In genomic region chr12:7638764-7639570, GRCh38 we compare ENCODE assay signal across 1 cellular context.
TF ChIP-seq lines count a peak whose summit lies in the region.

No MANE protein-coding gene starts in this region.

TF ChIP-seq in HepG2, 621 proteins besides CTCF, POLR2A, EP300 and RAD21 (continued from another document):
- TF ChIP-seq BCL3 (CRISPR knock-in tag; IDR thresholded peaks at IDR 0.05): no peak
- TF ChIP-seq HMGXB4 (CRISPR knock-in tag; IDR thresholded peaks at IDR 0.05; ENCODE audit: borderline replicate concordance in 1 of 2, low read depth in 1 of 2): peak in 1 of 2 experiments; percentile 27; a peak in 1 of 4 replicates
- TF ChIP-seq, protein P1, sequence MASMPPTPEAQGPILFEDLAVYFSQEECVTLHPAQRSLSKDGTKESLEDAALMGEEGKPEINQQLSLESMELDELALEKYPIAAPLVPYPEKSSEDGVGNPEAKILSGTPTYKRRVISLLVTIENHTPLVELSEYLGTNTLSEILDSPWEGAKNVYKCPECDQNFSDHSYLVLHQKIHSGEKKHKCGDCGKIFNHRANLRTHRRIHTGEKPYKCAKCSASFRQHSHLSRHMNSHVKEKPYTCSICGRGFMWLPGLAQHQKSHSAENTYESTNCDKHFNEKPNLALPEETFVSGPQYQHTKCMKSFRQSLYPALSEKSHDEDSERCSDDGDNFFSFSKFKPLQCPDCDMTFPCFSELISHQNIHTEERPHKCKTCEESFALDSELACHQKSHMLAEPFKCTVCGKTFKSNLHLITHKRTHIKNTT (CRISPR knock-in tag; IDR thresholded peaks at IDR 0.05): no peak
- 0 out of 4 replicates have a peak, but pooled peaks of 1 of the 2 experiments have one; percentile 28 for TF ChIP-seq KLF16 (CRISPR knock-in tag; IDR thresholded peaks at IDR 0.05)
- peak; percentile 42; the same call in 1 of the 2 replicates for TF ChIP-seq GZF1 (CRISPR knock-in tag; IDR thresholded peaks at IDR 0.05)
- no peak for TF ChIP-seq ZNF614 (CRISPR knock-in tag; IDR thresholded peaks at IDR 0.05; ENCODE audit: borderline replicate concordance)
- TF ChIP-seq PPARG (CRISPR knock-in tag; conservative IDR thresholded peaks at IDR 0.05): 0 out of 2 replicates have a peak, but pooled peaks have one; percentile 15
- no peak for TF ChIP-seq KDM2A (CRISPR knock-in tag; IDR thresholded peaks at IDR 0.05; ENCODE audit: borderline replicate concordance, low read depth)
- no peak for TF ChIP-seq ZNF616 (CRISPR knock-in tag; IDR thresholded peaks at IDR 0.05; ENCODE audit: low read depth)
- TF ChIP-seq, protein P2, sequence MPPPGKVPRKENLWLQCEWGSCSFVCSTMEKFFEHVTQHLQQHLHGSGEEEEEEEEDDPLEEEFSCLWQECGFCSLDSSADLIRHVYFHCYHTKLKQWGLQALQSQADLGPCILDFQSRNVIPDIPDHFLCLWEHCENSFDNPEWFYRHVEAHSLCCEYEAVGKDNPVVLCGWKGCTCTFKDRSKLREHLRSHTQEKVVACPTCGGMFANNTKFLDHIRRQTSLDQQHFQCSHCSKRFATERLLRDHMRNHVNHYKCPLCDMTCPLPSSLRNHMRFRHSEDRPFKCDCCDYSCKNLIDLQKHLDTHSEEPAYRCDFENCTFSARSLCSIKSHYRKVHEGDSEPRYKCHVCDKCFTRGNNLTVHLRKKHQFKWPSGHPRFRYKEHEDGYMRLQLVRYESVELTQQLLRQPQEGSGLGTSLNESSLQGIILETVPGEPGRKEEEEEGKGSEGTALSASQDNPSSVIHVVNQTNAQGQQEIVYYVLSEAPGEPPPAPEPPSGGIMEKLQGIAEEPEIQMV (CRISPR knock-in tag; IDR thresholded peaks at IDR 0.05; ENCODE audit: low read depth): no peak
